In the genomic region with DNA sequence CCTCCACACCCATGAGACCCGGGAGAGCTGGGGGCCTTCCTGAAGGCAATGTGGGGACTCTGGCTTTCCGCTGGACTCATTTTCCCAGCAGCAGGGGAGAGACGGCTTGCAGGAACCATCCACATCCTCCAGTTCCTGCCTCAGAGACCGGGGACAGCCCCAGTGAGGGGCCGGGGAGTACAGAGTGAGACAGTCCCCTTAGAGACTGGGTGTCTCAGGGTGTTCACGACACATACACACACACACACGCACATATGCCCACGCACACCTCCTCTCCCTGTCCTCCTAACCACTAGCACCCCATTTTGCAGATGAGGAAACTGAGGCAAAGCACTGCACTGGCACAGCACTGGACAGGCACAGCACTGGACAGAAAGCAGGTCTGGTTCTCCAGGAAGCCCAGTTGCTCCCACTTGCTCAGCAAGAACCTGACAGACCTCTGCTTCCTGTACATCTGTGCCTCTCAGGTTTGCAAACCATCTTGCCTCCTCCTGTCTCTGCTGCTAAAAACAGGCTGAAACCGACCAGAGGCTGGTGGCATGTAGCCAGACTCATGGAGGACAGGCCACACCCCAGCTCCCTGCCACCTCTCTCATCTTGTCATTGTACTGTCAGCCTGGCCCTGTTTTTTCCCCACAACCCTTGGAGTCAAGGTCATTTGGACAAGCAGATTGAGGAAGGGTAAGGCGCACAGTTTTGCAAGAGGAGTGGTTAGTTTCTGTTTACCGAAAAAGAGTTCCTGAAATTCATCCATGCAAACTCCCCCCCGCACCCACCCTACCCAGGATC, we compare ENCODE assay signal across 10 cellular contexts. TPM values are rescaled to one million over a fixed set of nuclear protein-coding genes. Genes with fewer than 3 reads are reported as not detected.
DNase-seq lines count a peak whose midpoint lies in the region; ATAC-seq and TF ChIP-seq lines count a peak whose summit lies in the region.
"Had no signal": no experiment of that assay in that cellular context is flagged by ENCODE, and none has a peak within 500 bp of the region (broad histone marks: within the 10 kb centered on the region; RNA-seq: fewer than 3 reads in every experiment).

No MANE protein-coding gene starts in this region.

- no peaks in the 10 kb centered on the region for H3K27me3 ChIP-seq in CD4-positive, CD25-positive, alpha-beta regulatory T cell (ENCODE audit: control insufficient read depth, insufficient read depth, low read length)
- no peaks in the 10 kb centered on the region for H3K27me3 ChIP-seq in breast epithelium
- no peaks in the 10 kb centered on the region for H3K27me3 ChIP-seq in upper lobe of right lung

- H3K4me1 ChIP-seq in CD4-positive, CD25-positive, alpha-beta regulatory T cell (ENCODE audit: control insufficient read depth, insufficient read depth, low read length, poor library complexity, severe bottlenecking): peaks cover 78% of the 10 kb centered on the region
- peaks cover 11 to 24% of the 10 kb centered on the region in 2 donors for H3K4me1 ChIP-seq in breast epithelium
- peaks cover 45% of the 10 kb centered on the region for H3K4me1 ChIP-seq in mucosa of descending colon (ENCODE audit: low read depth)
- H3K4me1 ChIP-seq in upper lobe of right lung: peaks cover 39% of the 10 kb centered on the region
- H3K4me1 ChIP-seq: HAP-1 had no signal

- TF ChIP-seq POLR2A in breast epithelium (IDR thresholded peaks at IDR 0.05): no peak

- no peaks in the 10 kb centered on the region for H3K9me3 Mint-ChIP-seq in CD4-positive, CD25-positive, alpha-beta regulatory T cell

- H3K27me3 Mint-ChIP-seq in CD4-positive, CD25-positive, alpha-beta regulatory T cell: no peaks in the 10 kb centered on the region

- H3K4me3 ChIP-seq in CD4-positive, CD25-positive, alpha-beta regulatory T cell (ENCODE audit: low read depth, low read length): peak overlapping the region; percentile 61
- H3K4me3 ChIP-seq in breast epithelium (peak overlapping the region in 1 of 3 donors; percentile 35), mucosa of descending colon (no peak overlapping the region), upper lobe of right lung (no peak overlapping the region)
- H3K4me3 ChIP-seq: HAP-1 had no signal

- no peaks in the 10 kb centered on the region for H3K36me3 Mint-ChIP-seq in CD4-positive, CD25-positive, alpha-beta regulatory T cell

- intact Hi-C loops in breast epithelium (cut with DNase I; ENCODE audit: low total_unique reads): no loop called here
- intact Hi-C loops in mucosa of descending colon (cut with DNase I, micrococcal nuclease): loop anchor here in 1 of 2 donors (10.0 kb wide), 1 partner anchor 47 kb away; the partner anchor contains the start of gene VSIR
- intact Hi-C loops in upper lobe of right lung (cut with DNase I): no loop called here

- H3K27ac ChIP-seq in CD4-positive, CD25-positive, alpha-beta regulatory T cell (ENCODE audit: insufficient read depth, low read length, poor library complexity, severe bottlenecking): peak overlapping the region; percentile 85
- H3K27ac ChIP-seq in breast epithelium (peak overlapping the region; percentile 80 to 89), upper lobe of right lung (peak overlapping the region; percentile 86)

- H3K4me3 Mint-ChIP-seq in CD4-positive, CD25-positive, alpha-beta regulatory T cell: peak overlapping the region; percentile 12 to 78 (median 74)

- no peaks in the 10 kb centered on the region for H3K9me3 ChIP-seq in CD4-positive, CD25-positive, alpha-beta regulatory T cell (ENCODE audit: control insufficient read depth in 2 of 2, low read length in 2 of 2)
- H3K9me3 ChIP-seq in breast epithelium: no peaks in the 10 kb centered on the region
- H3K9me3 ChIP-seq in mucosa of descending colon: no peaks in the 10 kb centered on the region
- H3K9me3 ChIP-seq in upper lobe of right lung: no peaks in the 10 kb centered on the region
- H3K9me3 ChIP-seq: HAP-1 had no signal

- peaks cover 8 to 82% (median 47%) of the 10 kb centered on the region in 4 donors for H3K4me1 Mint-ChIP-seq in CD4-positive, CD25-positive, alpha-beta regulatory T cell

- DNase-seq in CD4-positive, CD25-positive, alpha-beta regulatory T cell: peak; percentile 47 to 91 (median 85)
- DNase-seq in T follicular helper cell (ENCODE audit: low read depth) (peak; percentile 68), breast epithelium (ENCODE audit: low spot score in 2 of 2) (peak in 1 of 2 donors; percentile 72), mucosa of descending colon (peak; percentile 87 to 91 (median 88)), upper lobe of right lung (no peak)

- H3K27ac Mint-ChIP-seq in CD4-positive, CD25-positive, alpha-beta regulatory T cell: peak overlapping the region; percentile 98 to 100 (median 99)

- no peak for TF ChIP-seq CTCF in breast epithelium (IDR thresholded peaks at IDR 0.05)
- no peak for TF ChIP-seq CTCF in mucosa of descending colon (IDR thresholded peaks at IDR 0.05)
- TF ChIP-seq CTCF in upper lobe of right lung (IDR thresholded peaks at IDR 0.05): no peak

- no peaks in the 10 kb centered on the region for H3K36me3 ChIP-seq in CD4-positive, CD25-positive, alpha-beta regulatory T cell (ENCODE audit: control insufficient read depth, insufficient read depth, low read length)
- H3K36me3 ChIP-seq in breast epithelium: no peaks in the 10 kb centered on the region
- no peaks in the 10 kb centered on the region for H3K36me3 ChIP-seq in mucosa of descending colon (ENCODE audit: low read depth)
- H3K36me3 ChIP-seq in upper lobe of right lung: no peaks in the 10 kb centered on the region
- H3K36me3 ChIP-seq: HAP-1 had no signal

- peak; percentile 79 to 80 for ATAC-seq in CD4-positive, CD25-positive, alpha-beta regulatory T cell (ENCODE audit: low read depth in 2 of 2)
- ATAC-seq in GM19395 (IDR thresholded peaks at IDR 0.05; ENCODE audit: unreplicated experiment) (peak; percentile 70), HG03469 (IDR thresholded peaks at IDR 0.05; ENCODE audit: unreplicated experiment) (peak; percentile 49), mucosa of descending colon (peak; percentile 76), upper lobe of right lung (peak; percentile 60), HG03457 (IDR thresholded peaks at IDR 0.05; ENCODE audit: unreplicated experiment) (no peak)

RNA-seq across cellular contexts. Expression of gene C10orf105, which starts 8.0 kb away (rescaled TPM):
- total RNA-seq in CD4-positive, CD25-positive, alpha-beta regulatory T cell: 0.52 TPM
- polyA plus RNA-seq in CD4-positive, CD25-positive, alpha-beta regulatory T cell: under 1 TPM in 2 of 4 donors, not detected in 2; 0.05 to 0.20 TPM
- under 1 TPM in 2 of 3 donors, not detected in 1; under 0.01 to 0.29 TPM for total RNA-seq in breast epithelium
- under 1 TPM in 1 of 3 donors, not detected in 2; 0.10 TPM for total RNA-seq in mucosa of descending colon
- 0.52 TPM for total RNA-seq in upper lobe of right lung
- total RNA-seq: kidney epithelial cell had no signal

RNA-seq across cellular contexts. Expression of gene VSIR, which starts 45.7 kb away (rescaled TPM):
- total RNA-seq in CD4-positive, CD25-positive, alpha-beta regulatory T cell: 167 TPM
- 100 to 1,000 TPM; 226 to 339 (median 294) TPM for polyA plus RNA-seq in CD4-positive, CD25-positive, alpha-beta regulatory T cell
- 10 to 100 TPM; 33.4 to 58.7 (median 34.7) TPM for total RNA-seq in breast epithelium
- total RNA-seq in mucosa of descending colon: 10 to 100 TPM; 48.1 to 71.0 (median 60.7) TPM
- 128 TPM for total RNA-seq in upper lobe of right lung
